1 cellular context compared by ENCODE assay signal in genomic region chr6:28399370-28400121, GRCh38.
TF ChIP-seq lines count a peak whose summit lies in the region.

Gene ZSCAN12 (minus strand): TSS chr6:28399747. CDS start chr6:28398405, 1,342 bp downstream.

TF ChIP-seq in K562, 482 proteins besides CTCF, POLR2A, EP300 and RAD21 (continued from another document and continues in another):
- peak; percentile 46 to 69 for TF ChIP-seq E2F6 (IDR thresholded peaks at IDR 0.05; ENCODE audit: borderline replicate concordance in 1 of 2, extremely low read depth in 1 of 2, insufficient read depth in 1 of 2, insufficient read length in 1 of 2, low read depth in 1 of 2, low read length in 1 of 2, poor library complexity in 1 of 2, severe bottlenecking in 1 of 2)
- TF ChIP-seq GTF2F1 (IDR thresholded peaks at IDR 0.05; ENCODE audit: low read depth, low read length): peak; percentile 17; the same call in 1 of the 2 replicates
- TF ChIP-seq COPS2 (conservative IDR thresholded peaks at IDR 0.05): no peak
- TF ChIP-seq AFF4 (CRISPR knock-in tag; IDR thresholded peaks at IDR 0.05): peak; percentile 89
- peak in 1 of 2 experiments; percentile 12; a peak in 1 of 4 replicates for TF ChIP-seq MLX (CRISPR knock-in tag; conservative IDR thresholded peaks at IDR 0.05)
- TF ChIP-seq CBFA2T3 (IDR thresholded peaks at IDR 0.05): peak; percentile 29; the same call in 1 of the 2 replicates
- 0 out of 2 replicates have a peak, but pooled peaks have one; percentile 20 for TF ChIP-seq GTF2A2 (tag; IDR thresholded peaks at IDR 0.05)
- TF ChIP-seq CTBP1 (IDR thresholded peaks at IDR 0.05; ENCODE audit: borderline replicate concordance): peak; percentile 96
- peak; percentile 83; the same call in 1 of the 2 replicates for TF ChIP-seq ZNF24 (IDR thresholded peaks at IDR 0.05)
- peak; percentile 58 for TF ChIP-seq BCOR (IDR thresholded peaks at IDR 0.05)
- TF ChIP-seq CBX2 (IDR thresholded peaks at IDR 0.05; ENCODE audit: insufficient read depth, low read length, poor library complexity, severe bottlenecking): no peak
- TF ChIP-seq DPF2 (IDR thresholded peaks at IDR 0.05): peak; percentile 57
- TF ChIP-seq MBD1 (CRISPR knock-in tag; IDR thresholded peaks at IDR 0.05): no peak
- TF ChIP-seq ZNF253 (CRISPR knock-in tag; conservative IDR thresholded peaks at IDR 0.05): no peak; the same call in 1 of the 2 replicates
- TF ChIP-seq ZKSCAN8 (CRISPR knock-in tag; IDR thresholded peaks at IDR 0.05): 0 out of 2 replicates have a peak, but pooled peaks have one; percentile 23
- TF ChIP-seq THRAP3 (IDR thresholded peaks at IDR 0.05; ENCODE audit: borderline replicate concordance): peak; percentile 70; the same call in 1 of the 2 replicates
- TF ChIP-seq ZBTB7A (IDR thresholded peaks at IDR 0.05; ENCODE audit: borderline replicate concordance, control insufficient read depth, low read depth, low read length): peak; percentile 98
- 0 out of 2 replicates have a peak, but pooled peaks have one; percentile 83 for TF ChIP-seq CCAR2 (IDR thresholded peaks at IDR 0.05; ENCODE audit: low read depth, low read length)
- peak; percentile 97 for TF ChIP-seq POLR2B (IDR thresholded peaks at IDR 0.05; ENCODE audit: low read depth, partially characterized antibody)
- no peak for TF ChIP-seq ZNF133 (CRISPR knock-in tag; IDR thresholded peaks at IDR 0.05)
- peak; percentile 82 to 83 for TF ChIP-seq FOXK2 (conservative IDR thresholded peaks at IDR 0.05 in 1 of 2, IDR thresholded peaks at IDR 0.05 in 1 of 2; ENCODE audit: low read depth in 2 of 2)
- peak in 1 of 2 experiments; percentile 72; a peak in 1 of 4 replicates for TF ChIP-seq ZNF318 (IDR thresholded peaks at IDR 0.05; ENCODE audit: borderline replicate concordance in 1 of 2, low read depth in 1 of 2)
- no peak for TF ChIP-seq E2F4 (CRISPR knock-in tag; IDR thresholded peaks at IDR 0.05; ENCODE audit: low read depth)
- TF ChIP-seq MED1 (CRISPR knock-in tag; IDR thresholded peaks at IDR 0.05; ENCODE audit: borderline replicate concordance): no peak
- TF ChIP-seq MAZ (CRISPR knock-in tag; conservative IDR thresholded peaks at IDR 0.05 in 1 of 2, IDR thresholded peaks at IDR 0.05 in 1 of 2): peak; percentile 93 to 98; a peak in 3 of 4 replicates
- TF ChIP-seq ZNF395 (CRISPR knock-in tag; IDR thresholded peaks at IDR 0.05): 0 out of 2 replicates have a peak, but pooled peaks have one; percentile 63
- peak; percentile 97 for TF ChIP-seq SUPT5H (IDR thresholded peaks at IDR 0.05)
- 0 out of 2 replicates have a peak, but pooled peaks have one; percentile 40 for TF ChIP-seq SPI1 (IDR thresholded peaks at IDR 0.05; ENCODE audit: borderline replicate concordance, low read depth, low read length)
- TF ChIP-seq ATF3 (IDR thresholded peaks at IDR 0.05): 0 out of 2 replicates have a peak, but pooled peaks have one; percentile 14
- TF ChIP-seq ATF3 (CRISPR knock-in tag; conservative IDR thresholded peaks at IDR 0.05): no peak; the same call in 1 of the 2 replicates
- peak; percentile 95 for TF ChIP-seq NBN (IDR thresholded peaks at IDR 0.05; ENCODE audit: low read depth)
- peak; percentile 99 for TF ChIP-seq LCOR (CRISPR knock-in tag; IDR thresholded peaks at IDR 0.05)
- TF ChIP-seq NR2C2 (CRISPR knock-in tag; IDR thresholded peaks at IDR 0.05): peak; percentile 89
- TF ChIP-seq NR2C2 (tag; IDR thresholded peaks at IDR 0.05): peak; percentile 97
- TF ChIP-seq MAX (CRISPR knock-in tag; IDR thresholded peaks at IDR 0.05): peak; percentile 73
- TF ChIP-seq IFI16 (CRISPR knock-in tag; IDR thresholded peaks at IDR 0.05): no peak
- TF ChIP-seq NR2F6 (CRISPR knock-in tag; IDR thresholded peaks at IDR 0.05): 0 out of 2 replicates have a peak, but pooled peaks have one; percentile 11
